Comparison of ENCODE assay signal across 16 cellular contexts in genomic region chr10:1659221-1659791, GRCh38.
A peak's percentile ranks its signal among the peaks of the same experiment; 100 is the strongest.
DNase-seq lines count a peak whose midpoint lies in the region; ATAC-seq and TF ChIP-seq lines count a peak whose summit lies in the region.
"Had no signal": no experiment of that assay in that cellular context is flagged by ENCODE, and none has a peak within 500 bp of the region (broad histone marks: within the 10 kb centered on the region; RNA-seq: fewer than 3 reads in every experiment).

No MANE protein-coding gene starts in this region.

- no CpG with 5 or more reads among the region's 21 CpGs for WGBS in neuronal stem cell (ENCODE audit: extremely low coverage in 2 of 2, insufficient read length in 2 of 2, insufficient replicate concordance in 1 of 2), 2 donors

- peaks cover 78% of the 10 kb centered on the region for H3K4me1 ChIP-seq in BLaER1
- peaks cover 0 to 15% of the 10 kb centered on the region in 2 donors for H3K4me1 ChIP-seq in neuronal stem cell (ENCODE audit: control insufficient read depth in 2 of 2, insufficient read depth in 1 of 2, low read depth in 1 of 2, low read length in 2 of 2)

- no peak overlapping the region for H3K14ac ChIP-seq in neuronal stem cell (ENCODE audit: low read length)

- H2BK120ac ChIP-seq in neuronal stem cell (ENCODE audit: low read depth, low read length): no peak overlapping the region

- ATAC-seq in stimulated activated effector memory CD8-positive, alpha-beta T cell treated with anti-CD3 and anti-CD28 coated beads, Interleukin-12 subunit alpha, Interleukin-12 subunit beta, amount 100 ng/mL, for 72 hours: no peak
- ATAC-seq in left lobe of liver: no peak

- H3K9ac ChIP-seq in BLaER1 (no peak overlapping the region), neuronal stem cell (ENCODE audit: low read depth, low read length, poor library complexity) (no peak overlapping the region)
- H3K9ac ChIP-seq: BLaER1 treated with 17β-estradiol and CSF1 and Interleukin-3, amounts not matched to agents 10 nM and 100 nM had no signal

- intact Hi-C loops in head of caudate nucleus (cut with DNase I): no loop called here

- no peak overlapping the region for H3K4ac ChIP-seq in neuronal stem cell (ENCODE audit: low read length)

- H3K79me1 ChIP-seq in neuronal stem cell (ENCODE audit: low read depth, low read length): peaks cover 2% of the 10 kb centered on the region

- H3K23ac ChIP-seq in neuronal stem cell (ENCODE audit: low read depth, low read length, poor library complexity): no peak overlapping the region

- H2AK5ac ChIP-seq in neuronal stem cell (ENCODE audit: low read depth, low read length): no peak overlapping the region

- no peak overlapping the region for H2BK12ac ChIP-seq in neuronal stem cell (ENCODE audit: low read length)

- no peaks in the 10 kb centered on the region for H3K36me3 ChIP-seq in BLaER1
- H3K36me3 ChIP-seq in neuronal stem cell (replicated peaks in 1 of 2; ENCODE audit: control insufficient read depth in 2 of 2, insufficient read depth in 2 of 2, low read length in 2 of 2): no peaks in the 10 kb centered on the region
- H3K36me3 ChIP-seq: BLaER1 treated with 17β-estradiol and CSF1 and Interleukin-3, amounts not matched to agents 10 nM and 100 nM had no signal

- H2BK5ac ChIP-seq in neuronal stem cell (ENCODE audit: low read length): no peak overlapping the region

- H4K91ac ChIP-seq in neuronal stem cell (ENCODE audit: low read depth, low read length, poor library complexity): no peak overlapping the region

- H3K4me1 Mint-ChIP-seq in chondrocyte (ENCODE audit: low read depth): no peaks in the 10 kb centered on the region
- H3K4me1 Mint-ChIP-seq in stimulated activated effector memory CD8-positive, alpha-beta T cell treated with anti-CD3 and anti-CD28 coated beads, Interleukin-12 subunit alpha, Interleukin-12 subunit beta, amount 100 ng/mL, for 72 hours: peaks cover 21% of the 10 kb centered on the region
- H3K4me1 Mint-ChIP-seq: CD4-positive, CD25-positive, alpha-beta regulatory T cell had no signal

- H3K36me3 Mint-ChIP-seq in chondrocyte (ENCODE audit: low read depth): no peaks in the 10 kb centered on the region
- no peaks in the 10 kb centered on the region for H3K36me3 Mint-ChIP-seq in stimulated activated effector memory CD8-positive, alpha-beta T cell treated with anti-CD3 and anti-CD28 coated beads, Interleukin-12 subunit alpha, Interleukin-12 subunit beta, amount 100 ng/mL, for 72 hours
- H3K36me3 Mint-ChIP-seq: CD4-positive, CD25-positive, alpha-beta regulatory T cell had no signal

- H3K27me3 ChIP-seq in BLaER1 (no peaks in the 10 kb centered on the region), neuronal stem cell (ENCODE audit: control insufficient read depth in 3 of 3, insufficient read depth in 3 of 3, low read depth in 1 of 3, low read length in 3 of 3) (no peaks in the 10 kb centered on the region)

- H4K8ac ChIP-seq in neuronal stem cell (ENCODE audit: low read depth, low read length): no peak overlapping the region

- H3K9me3 ChIP-seq in BLaER1: no peaks in the 10 kb centered on the region
- H3K9me3 ChIP-seq in neuronal stem cell (replicated peaks in 1 of 2; ENCODE audit: control insufficient read depth in 2 of 2, insufficient read depth in 1 of 2, low read depth in 1 of 2, low read length in 2 of 2): peaks cover 0 to 7% of the 10 kb centered on the region in 2 donors
- H3K9me3 ChIP-seq: BLaER1 treated with 17β-estradiol and CSF1 and Interleukin-3, amounts not matched to agents 10 nM and 100 nM had no signal

- H3K27ac ChIP-seq in BLaER1 (no peak overlapping the region), neuronal stem cell (replicated peaks; ENCODE audit: low read length) (no peak overlapping the region)
- H3K27ac ChIP-seq: BLaER1 treated with 17β-estradiol and CSF1 and Interleukin-3, amounts not matched to agents 10 nM and 100 nM; HL-60 had no signal

- H3K4me3 Mint-ChIP-seq in chondrocyte (ENCODE audit: unreplicated experiment): no peak overlapping the region
- no peak overlapping the region for H3K4me3 Mint-ChIP-seq in stimulated activated effector memory CD8-positive, alpha-beta T cell treated with anti-CD3 and anti-CD28 coated beads, Interleukin-12 subunit alpha, Interleukin-12 subunit beta, amount 100 ng/mL, for 72 hours
- H3K4me3 Mint-ChIP-seq: CD4-positive, CD25-positive, alpha-beta regulatory T cell; HFFc6 had no signal

- peak; percentile 46 for DNase-seq in chondrocyte (ENCODE audit: low spot score)
- peak in 32 of 42 donors; percentile 24 to 76 (median 48) for DNase-seq in head of caudate nucleus
- no peak for DNase-seq in neuronal stem cell (ENCODE audit: low spot score)
- DNase-seq in stimulated activated effector memory CD8-positive, alpha-beta T cell treated with anti-CD3 and anti-CD28 coated beads, Interleukin-12 subunit alpha, Interleukin-12 subunit beta, amount 100 ng/mL, for 72 hours (ENCODE audit: low spot score in 2 of 2): no peak
- DNase-seq in stimulated activated CD4-positive, alpha-beta T cell treated with anti-CD3 and anti-CD28 coated beads, Interleukin-12 subunit alpha, Interleukin-12 subunit beta, amount 100 ng/mL, for 4 hours: no peak
- no peak for DNase-seq in left lobe of liver (ENCODE audit: low spot score)
- DNase-seq: 8988T; AML-193; CD4-positive, CD25-positive, alpha-beta regulatory T cell; DMS53; GF-D8; HCEC 1CT; HFFc6 had no signal

- no peak for TF ChIP-seq CTCF in chondrocyte (IDR thresholded peaks at IDR 0.05)

- no peak overlapping the region for H2AFZ ChIP-seq in neuronal stem cell (ENCODE audit: low read length)

- H4K20me1 ChIP-seq in BLaER1: peaks cover 67% of the 10 kb centered on the region

- no peak overlapping the region for H2BK15ac ChIP-seq in neuronal stem cell (ENCODE audit: low read length)

- H3K4me2 ChIP-seq in BLaER1 (peak overlapping the region; percentile 86; the same call in 1 of the 2 replicates), neuronal stem cell (ENCODE audit: insufficient read depth, low read length, poor library complexity, severe bottlenecking) (no peak overlapping the region)

- peaks cover 9% of the 10 kb centered on the region for H3K27me3 Mint-ChIP-seq in chondrocyte (ENCODE audit: low read depth)
- H3K27me3 Mint-ChIP-seq: CD4-positive, CD25-positive, alpha-beta regulatory T cell had no signal

- H3K27ac Mint-ChIP-seq in chondrocyte (ENCODE audit: unreplicated experiment): no peak overlapping the region
- H3K27ac Mint-ChIP-seq in stimulated activated effector memory CD8-positive, alpha-beta T cell treated with anti-CD3 and anti-CD28 coated beads, Interleukin-12 subunit alpha, Interleukin-12 subunit beta, amount 100 ng/mL, for 72 hours: no peak overlapping the region
- H3K27ac Mint-ChIP-seq: CD4-positive, CD25-positive, alpha-beta regulatory T cell; HFFc6 had no signal

- no peaks in the 10 kb centered on the region for H3K9me3 Mint-ChIP-seq in chondrocyte (ENCODE audit: low read depth)
- H3K9me3 Mint-ChIP-seq in stimulated activated effector memory CD8-positive, alpha-beta T cell treated with anti-CD3 and anti-CD28 coated beads, Interleukin-12 subunit alpha, Interleukin-12 subunit beta, amount 100 ng/mL, for 72 hours: no peaks in the 10 kb centered on the region
- H3K9me3 Mint-ChIP-seq: CD4-positive, CD25-positive, alpha-beta regulatory T cell had no signal

- no peak overlapping the region for H3K4me3 ChIP-seq in BLaER1
- no peak overlapping the region for H3K4me3 ChIP-seq in neuronal stem cell (ENCODE audit: low read length in 2 of 2)
- H3K4me3 ChIP-seq: BLaER1 treated with 17β-estradiol and CSF1 and Interleukin-3, amounts not matched to agents 10 nM and 100 nM had no signal

- H3K18ac ChIP-seq in neuronal stem cell (ENCODE audit: low read length): peak overlapping the region; percentile 67

Comparison
In these comparisons a context has a peak if more than half of its experiments do, and no peak if none do; other contexts are left out.
1. DNase-seq: peak in chondrocyte (single experiment) and head of caudate nucleus (32 of 42); none in neuronal stem cell (single experiment), stimulated activated effector memory CD8-positive, alpha-beta T cell treated with anti-CD3 and anti-CD28 coated beads, Interleukin-12 subunit alpha, Interleukin-12 subunit beta, amount 100 ng/mL, for 72 hours (0 of 2), stimulated activated CD4-positive, alpha-beta T cell treated with anti-CD3 and anti-CD28 coated beads, Interleukin-12 subunit alpha, Interleukin-12 subunit beta, amount 100 ng/mL, for 4 hours (single experiment) and left lobe of liver (single experiment).